1 cellular context compared by ENCODE assay signal in genomic region chr15:78272776-78273175, GRCh38.
TF ChIP-seq lines count a peak whose summit lies in the region.

No MANE protein-coding gene starts in this region.

TF ChIP-seq in K562, 482 proteins besides CTCF, POLR2A, EP300 and RAD21:
- no peak for TF ChIP-seq NRF1 (conservative IDR thresholded peaks at IDR 0.05 in 1 of 2, IDR thresholded peaks at IDR 0.05 in 1 of 2)
- TF ChIP-seq NFIC (IDR thresholded peaks at IDR 0.05): peak; percentile 76
- no peak for TF ChIP-seq ZNF232 (CRISPR knock-in tag; IDR thresholded peaks at IDR 0.05)
- TF ChIP-seq KLF16 (IDR thresholded peaks at IDR 0.05): no peak
- TF ChIP-seq MAFF (IDR thresholded peaks at IDR 0.05; ENCODE audit: low read length): no peak
